ENCODE assay signal across 19 cellular contexts in the genomic region with DNA sequence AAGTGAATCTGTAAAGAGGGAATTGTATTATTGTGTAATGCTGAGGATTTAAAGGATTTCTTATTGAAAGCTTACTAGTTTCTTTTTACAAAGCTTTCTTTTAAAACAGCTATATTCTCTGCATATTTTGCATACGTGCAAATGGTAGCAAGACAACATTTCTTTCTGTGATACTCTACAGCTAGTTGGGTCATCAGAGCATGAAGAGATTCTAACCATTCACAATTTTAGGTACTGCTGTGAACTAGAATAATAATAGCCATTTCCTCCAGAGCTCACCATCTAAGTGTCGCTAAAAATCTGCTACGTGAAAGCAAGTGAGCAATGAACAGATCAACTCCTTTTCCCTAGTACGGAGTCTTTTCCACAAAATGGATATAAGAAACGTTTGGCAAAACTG. TPM values are rescaled to one million over a fixed set of nuclear protein-coding genes. Genes with fewer than 3 reads are reported as not detected.
DNase-seq lines count a peak whose midpoint lies in the region; ATAC-seq, FAIRE-seq and TF ChIP-seq lines count a peak whose summit lies in the region.
"Had no signal": no experiment of that assay in that cellular context is flagged by ENCODE, and none has a peak within 500 bp of the region (broad histone marks: within the 10 kb centered on the region; RNA-seq: fewer than 3 reads in every experiment).

No MANE protein-coding gene starts in this region.

- no peak overlapping the region for H3K9ac ChIP-seq in astrocyte (ENCODE audit: low read length)
- H3K9ac ChIP-seq: GM23248 had no signal

- H3K36me3 ChIP-seq in astrocyte (ENCODE audit: insufficient read depth, low read length), result no peaks in the 10 kb centered on the region
- H3K36me3 ChIP-seq in H7 (replicated peaks; ENCODE audit: control insufficient read depth, insufficient read depth, low read length), result no peaks in the 10 kb centered on the region

- H3K36me3 Mint-ChIP-seq in astrocyte (ENCODE audit: low read depth, unreplicated experiment), result no peaks in the 10 kb centered on the region
- H3K36me3 Mint-ChIP-seq in activated CD4-positive, alpha-beta T cell treated with anti-CD3 and anti-CD28 coated beads, Interleukin-2, amount 10 ng/mL, durations not matched to agents 24 days and 14 days (ENCODE audit: low read depth), result no peaks in the 10 kb centered on the region
- H3K36me3 Mint-ChIP-seq: CD14-positive monocyte; CD8-positive, alpha-beta T cell had no signal

- H3K9me3 Mint-ChIP-seq in astrocyte (ENCODE audit: unreplicated experiment), result no peaks in the 10 kb centered on the region
- H3K9me3 Mint-ChIP-seq in activated CD4-positive, alpha-beta T cell treated with anti-CD3 and anti-CD28 coated beads, Interleukin-2, amount 10 ng/mL, durations not matched to agents 24 days and 14 days, result no peaks in the 10 kb centered on the region

- peak overlapping the region; percentile 13; the same call in 1 of the 2 replicates for H3K4me3 ChIP-seq in GM12865 (ENCODE audit: low read depth, low read length)
- no peak overlapping the region for H3K4me3 ChIP-seq in astrocyte (ENCODE audit: insufficient read depth, low read depth, low read length)
- no peak overlapping the region for H3K4me3 ChIP-seq in H7 (ENCODE audit: insufficient read depth, low read depth, low read length)
- H3K4me3 ChIP-seq: GM23248 had no signal

- ATAC-seq in GM18861 (IDR thresholded peaks at IDR 0.05; ENCODE audit: unreplicated experiment) (peak; percentile 67), HG02885 (IDR thresholded peaks at IDR 0.05; ENCODE audit: poor library complexity, unreplicated experiment) (peak; percentile 57), HG03159 (IDR thresholded peaks at IDR 0.05; ENCODE audit: unreplicated experiment) (no peak)
- ATAC-seq: CD8-positive, alpha-beta T cell had no signal

- H3K27me3 ChIP-seq in astrocyte (ENCODE audit: insufficient read depth, low read length), result no peaks in the 10 kb centered on the region
- H3K27me3 ChIP-seq in H7 (ENCODE audit: control insufficient read depth, insufficient read depth, low read length), result no peaks in the 10 kb centered on the region

- peak; percentile 87 for FAIRE-seq in astrocyte (lab: Jason Lieb, UNC)
- FAIRE-seq: D721Med, H54 had no signal

- H3K79me2 ChIP-seq in astrocyte (ENCODE audit: insufficient read depth, low read length), result no peaks in the 10 kb centered on the region

- no peak for TF ChIP-seq CTCF in GM12865 (IDR thresholded peaks at IDR 0.05; ENCODE audit: insufficient read depth, low read depth, low read length, missing control alignments)
- no peak for TF ChIP-seq CTCF in astrocyte (IDR thresholded peaks at IDR 0.05; ENCODE audit: insufficient read depth, low read depth, low read length)

- H3K9me3 ChIP-seq in astrocyte (ENCODE audit: insufficient read depth, low read depth, low read length), result no peaks in the 10 kb centered on the region

- H3K4me1 Mint-ChIP-seq in astrocyte (ENCODE audit: low read depth, unreplicated experiment), result no peaks in the 10 kb centered on the region
- H3K4me1 Mint-ChIP-seq in activated CD4-positive, alpha-beta T cell treated with anti-CD3 and anti-CD28 coated beads, Interleukin-2, amount 10 ng/mL, durations not matched to agents 24 days and 14 days, result no peaks in the 10 kb centered on the region
- H3K4me1 Mint-ChIP-seq: CD14-positive monocyte had no signal

- DNase-seq in GM12865 (ENCODE audit: low read depth) (peak; percentile 57), astrocyte (ENCODE audit: low read depth) (no peak), H7 (no peak), NCI-H146 (lab: John Stamatoyannopoulos, UW) (no peak)
- no peak for DNase-seq in activated CD4-positive, alpha-beta T cell treated with anti-CD3 and anti-CD28 coated beads, Interleukin-2, amount 10 ng/mL, durations not matched to agents 24 days and 14 days
- DNase-seq: CD8-positive, alpha-beta T cell; COR-L47; DND-41; GDM1; GM23248 had no signal

- H3K27ac Mint-ChIP-seq in astrocyte (ENCODE audit: unreplicated experiment), result no peak overlapping the region
- no peak overlapping the region for H3K27ac Mint-ChIP-seq in activated CD4-positive, alpha-beta T cell treated with anti-CD3 and anti-CD28 coated beads, Interleukin-2, amount 10 ng/mL, durations not matched to agents 24 days and 14 days
- H3K27ac Mint-ChIP-seq: CD14-positive monocyte; CD8-positive, alpha-beta T cell had no signal

- intact Hi-C loops in activated CD4-positive, alpha-beta T cell treated with anti-CD3 and anti-CD28 coated beads, Interleukin-2, amount 10 ng/mL, durations not matched to agents 24 days and 14 days (cut with micrococcal nuclease), result no loop called here

- H4K20me1 ChIP-seq in astrocyte (ENCODE audit: insufficient read depth, low read length), result no peaks in the 10 kb centered on the region

- H3K27ac ChIP-seq in astrocyte (ENCODE audit: low read depth, low read length), result no peak overlapping the region
- H3K27ac ChIP-seq: 22Rv1, GM23248, HL-60 had no signal

- no peaks in the 10 kb centered on the region for H3K27me3 Mint-ChIP-seq in astrocyte (ENCODE audit: low read depth, unreplicated experiment)
- peaks cover 2% of the 10 kb centered on the region for H3K27me3 Mint-ChIP-seq in activated CD4-positive, alpha-beta T cell treated with anti-CD3 and anti-CD28 coated beads, Interleukin-2, amount 10 ng/mL, durations not matched to agents 24 days and 14 days

- H3K4me2 ChIP-seq in astrocyte (ENCODE audit: low read length), result no peak overlapping the region

- no peaks in the 10 kb centered on the region for H3K4me1 ChIP-seq in astrocyte (ENCODE audit: insufficient read depth, low read length)

- no peak overlapping the region for H2AFZ ChIP-seq in astrocyte (ENCODE audit: low read depth, low read length)
- H2AFZ ChIP-seq: GM23248 had no signal

- no peak overlapping the region for H3K4me3 Mint-ChIP-seq in astrocyte (ENCODE audit: unreplicated experiment)
- H3K4me3 Mint-ChIP-seq in activated CD4-positive, alpha-beta T cell treated with anti-CD3 and anti-CD28 coated beads, Interleukin-2, amount 10 ng/mL, durations not matched to agents 24 days and 14 days, result no peak overlapping the region
- H3K4me3 Mint-ChIP-seq: CD14-positive monocyte; CD8-positive, alpha-beta T cell had no signal

RNA-seq across cellular contexts. Expression of a gene that starts 37.3 kb away (rescaled TPM):
- total RNA-seq in astrocyte, result 0.22 and 0.30 TPM in 2 replicates
- not detected in 2 replicates for total RNA-seq in activated CD4-positive, alpha-beta T cell treated with anti-CD3 and anti-CD28 coated beads, Interleukin-2, amount 10 ng/mL, durations not matched to agents 24 days and 14 days
- total RNA-seq in H7 (2014; rRNA removed; shearing (Covaris generic)), result 1.7 and 2.0 TPM in 2 replicates
- total RNA-seq: A673; CD8-positive, alpha-beta T cell had no signal
